ENCODE assay signal across 37 cellular contexts in the genomic region with DNA sequence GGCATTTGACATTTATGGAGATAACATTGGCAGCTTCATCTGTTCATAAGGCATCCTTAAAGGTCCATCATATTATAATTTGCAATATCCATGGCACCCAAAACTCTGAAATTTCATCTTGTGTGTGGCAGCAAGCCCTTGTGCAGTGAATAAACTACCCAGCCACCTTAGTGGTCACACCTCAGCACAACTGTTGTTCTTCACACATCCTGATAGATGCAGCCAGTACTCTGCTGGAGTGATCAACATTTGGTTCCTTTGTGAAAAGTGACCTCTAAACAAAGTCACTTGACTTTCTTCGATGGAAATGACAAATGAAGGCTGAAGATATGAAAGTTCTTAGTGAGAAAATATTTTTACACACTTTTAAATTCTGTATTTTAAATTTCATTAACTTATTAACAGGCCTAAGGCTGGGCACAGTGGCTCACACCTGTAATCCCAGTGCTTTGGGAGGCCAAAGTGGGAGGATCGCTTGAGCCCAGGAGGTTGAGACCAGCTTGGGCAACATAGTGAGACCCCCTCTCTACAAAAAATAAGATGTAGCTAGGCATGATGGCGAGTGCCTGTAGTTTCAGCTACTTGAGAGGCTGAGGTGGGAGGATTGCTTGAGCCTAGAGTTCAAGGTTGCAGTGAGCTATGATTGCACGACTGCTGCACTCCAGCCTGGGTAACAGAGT.
"Had no signal": no experiment of that assay in that cellular context is flagged by ENCODE, and none has a peak within 500 bp of the region (broad histone marks: within the 10 kb centered on the region; RNA-seq: fewer than 3 reads in every experiment).

No MANE protein-coding gene starts in this region.

- DNase-seq: activated CD4-positive, alpha-beta memory T cell treated with anti-CD3 and anti-CD28 coated beads, Interleukin-2, amount 10 ng/mL, durations not matched to agents 7 days and 5 days; activated CD4-positive, alpha-beta T cell treated with anti-CD3 and anti-CD28 coated beads for 36 hours; activated CD4-positive, alpha-beta T cell treated with anti-CD3 and anti-CD28 coated beads, Interleukin-2, amount 10 ng/mL, durations not matched to agents 7 days and 5 days; activated CD4-positive, alpha-beta T cell treated with anti-CD3 and anti-CD28 coated beads, Interleukin-2, amount 50 U/mL, for 4 hours; activated CD4-positive, CD25-positive, alpha-beta regulatory T cell; activated CD4-positive, CD25-positive, alpha-beta regulatory T cell treated with anti-CD3 and anti-CD28 coated beads, Interleukin-2, amount 50 U/mL, for 72 hours; activated CD8-positive, alpha-beta memory T cell treated with anti-CD3 and anti-CD28 coated beads, Interleukin-2, amount 10 ng/mL, durations not matched to agents 7 days and 5 days; activated CD8-positive, alpha-beta memory T cell treated with anti-CD3 and anti-CD28 coated beads, Interleukin-2, amount 50 U/mL, for 4 hours; activated effector memory CD4-positive, alpha-beta T cell treated with anti-CD3 and anti-CD28 coated beads, Interleukin-2, amount 50 U/mL, for 16 hours; activated naive CD4-positive, alpha-beta T cell treated with anti-CD3 and anti-CD28 coated beads for 36 hours; activated naive CD8-positive, alpha-beta T cell treated with anti-CD3 and anti-CD28 coated beads for 36 hours; activated naive CD8-positive, alpha-beta T cell treated with anti-CD3 and anti-CD28 coated beads, Interleukin-2, amount 50 U/mL, for 24 hours; activated T-cell treated with anti-CD3 and anti-CD28 coated beads, Interleukin-2, amount 50 U/mL, for 1 hour; activated T-cell treated with anti-CD3 and anti-CD28 coated beads, Interleukin-2, amount 50 U/mL, for 48 hours; adrenal gland; amygdala; aorta; body of pancreas; caudate nucleus; cortex of kidney; dermis blood vessel endothelial cell; effector CD4-positive, alpha-beta T cell; effector memory CD8-positive, alpha-beta T cell; erythroblast; foreskin keratinocyte; gastrocnemius medialis; glutamatergic neuron; T-helper 1 cell; T-helper 17 cell; T1000; WERI-Rb-1 had no signal

- FAIRE-seq: colon had no signal

- H3K9me3 Mint-ChIP-seq: activated CD4-positive, alpha-beta memory T cell treated with anti-CD3 and anti-CD28 coated beads, Interleukin-2, amount 10 ng/mL, durations not matched to agents 7 days and 5 days; activated CD4-positive, alpha-beta T cell treated with anti-CD3 and anti-CD28 coated beads, Interleukin-2, amount 10 ng/mL, durations not matched to agents 7 days and 5 days; activated naive CD4-positive, alpha-beta T cell treated with anti-CD3 and anti-CD28 coated beads for 36 hours; activated naive CD4-positive, alpha-beta T cell treated with anti-CD3 and anti-CD28 coated beads, Interleukin-2, amount 50 U/mL, for 24 hours; activated naive CD8-positive, alpha-beta T cell treated with anti-CD3 and anti-CD28 coated beads for 36 hours; activated naive CD8-positive, alpha-beta T cell treated with anti-CD3 and anti-CD28 coated beads, Interleukin-2, amount 50 U/mL, for 24 hours; activated T-helper 1 cell treated with anti-CD3 and anti-CD28 coated beads, Interleukin-12 subunit alpha, Interleukin-12 subunit beta, Interleukin-2, Interleukin-4 antibody, amounts not matched to agents 30 ng/mL and 10 ng/mL and 1 ng/mL, durations not matched to agents 14 hours and 24 hours and 36 hours; activated T-helper 2 cell treated with anti-CD3 and anti-CD28 coated beads, Interferon-gamma antibody, Interleukin-2, Interleukin-4, amounts not matched to agents 10 μg/mL and 5 μg/mL and 100 μg/mL, durations not matched to agents 14 hours and 24 hours and 36 hours; effector memory CD8-positive, alpha-beta T cell; T-helper 2 cell treated with Interferon-gamma antibody and Interleukin-4, amounts not matched to agents 5 μg/mL and 100 μg/mL, for 36 hours had no signal

- H3K4me1 Mint-ChIP-seq: activated CD4-positive, alpha-beta memory T cell treated with anti-CD3 and anti-CD28 coated beads, Interleukin-2, amount 10 ng/mL, durations not matched to agents 7 days and 5 days; activated CD4-positive, alpha-beta T cell treated with anti-CD3 and anti-CD28 coated beads for 36 hours; activated CD4-positive, alpha-beta T cell treated with anti-CD3 and anti-CD28 coated beads, Interleukin-2, amount 10 ng/mL, durations not matched to agents 7 days and 5 days; activated naive CD4-positive, alpha-beta T cell treated with anti-CD3 and anti-CD28 coated beads, Interleukin-2, amount 50 U/mL, for 24 hours had no signal

- H3K4me3 ChIP-seq: adrenal gland, body of pancreas, esophagus muscularis mucosa, gastrocnemius medialis had no signal

- ATAC-seq: activated CD4-positive, alpha-beta T cell treated with anti-CD3 and anti-CD28 coated beads for 36 hours; activated CD8-positive, alpha-beta memory T cell treated with anti-CD3 and anti-CD28 coated beads, Interleukin-2, amount 10 ng/mL, durations not matched to agents 7 days and 5 days; activated naive CD8-positive, alpha-beta T cell treated with anti-CD3 and anti-CD28 coated beads, Interleukin-2, amount 50 U/mL, for 24 hours; body of pancreas; effector memory CD8-positive, alpha-beta T cell; foreskin keratinocyte; gastrocnemius medialis; T-helper 17 cell had no signal

- H3K36me3 ChIP-seq: adrenal gland, esophagus muscularis mucosa, gastrocnemius medialis, WERI-Rb-1 had no signal

- H3K9me3 ChIP-seq: adrenal gland, body of pancreas, esophagus muscularis mucosa, gastrocnemius medialis had no signal

- H3K36me3 Mint-ChIP-seq: activated CD8-positive, alpha-beta memory T cell treated with anti-CD3 and anti-CD28 coated beads, Interleukin-2, amount 10 ng/mL, durations not matched to agents 7 days and 5 days; activated naive CD4-positive, alpha-beta T cell treated with anti-CD3 and anti-CD28 coated beads, Interleukin-2, amount 50 U/mL, for 24 hours; activated naive CD8-positive, alpha-beta T cell treated with anti-CD3 and anti-CD28 coated beads for 36 hours had no signal

- H3K27ac ChIP-seq: adrenal gland, body of pancreas, esophagus muscularis mucosa, foreskin keratinocyte, gastrocnemius medialis, WERI-Rb-1 had no signal

- H3K27me3 ChIP-seq: adrenal gland, body of pancreas, esophagus muscularis mucosa, foreskin keratinocyte, gastrocnemius medialis had no signal

- H3K27me3 Mint-ChIP-seq: effector memory CD8-positive, alpha-beta T cell had no signal

- H3K27ac Mint-ChIP-seq: activated CD4-positive, alpha-beta memory T cell treated with anti-CD3 and anti-CD28 coated beads, Interleukin-2, amount 10 ng/mL, durations not matched to agents 7 days and 5 days; activated CD4-positive, alpha-beta T cell treated with anti-CD3 and anti-CD28 coated beads for 36 hours; activated CD4-positive, alpha-beta T cell treated with anti-CD3 and anti-CD28 coated beads, Interleukin-2, amount 10 ng/mL, durations not matched to agents 7 days and 5 days; activated CD8-positive, alpha-beta memory T cell treated with anti-CD3 and anti-CD28 coated beads, Interleukin-2, amount 10 ng/mL, durations not matched to agents 7 days and 5 days; activated naive CD4-positive, alpha-beta T cell treated with anti-CD3 and anti-CD28 coated beads for 36 hours; activated naive CD4-positive, alpha-beta T cell treated with anti-CD3 and anti-CD28 coated beads, Interleukin-2, amount 50 U/mL, for 24 hours; activated naive CD8-positive, alpha-beta T cell treated with anti-CD3 and anti-CD28 coated beads for 36 hours; activated naive CD8-positive, alpha-beta T cell treated with anti-CD3 and anti-CD28 coated beads, Interleukin-2, amount 50 U/mL, for 24 hours; activated T-helper 1 cell treated with anti-CD3 and anti-CD28 coated beads, Interleukin-12 subunit alpha, Interleukin-12 subunit beta, Interleukin-2, Interleukin-4 antibody, amounts not matched to agents 30 ng/mL and 10 ng/mL and 1 ng/mL, durations not matched to agents 14 hours and 24 hours and 36 hours; activated T-helper 2 cell treated with anti-CD3 and anti-CD28 coated beads, Interferon-gamma antibody, Interleukin-2, Interleukin-4, amounts not matched to agents 10 μg/mL and 5 μg/mL and 100 μg/mL, durations not matched to agents 14 hours and 24 hours and 36 hours; effector memory CD8-positive, alpha-beta T cell; T-helper 17 cell; T-helper 2 cell treated with Interferon-gamma antibody and Interleukin-4, amounts not matched to agents 5 μg/mL and 100 μg/mL, for 36 hours had no signal

- H3K4me3 Mint-ChIP-seq: activated CD4-positive, alpha-beta memory T cell treated with anti-CD3 and anti-CD28 coated beads, Interleukin-2, amount 10 ng/mL, durations not matched to agents 7 days and 5 days; activated CD4-positive, alpha-beta T cell treated with anti-CD3 and anti-CD28 coated beads for 36 hours; activated CD4-positive, alpha-beta T cell treated with anti-CD3 and anti-CD28 coated beads, Interleukin-2, amount 10 ng/mL, durations not matched to agents 7 days and 5 days; activated CD8-positive, alpha-beta memory T cell treated with anti-CD3 and anti-CD28 coated beads, Interleukin-2, amount 10 ng/mL, durations not matched to agents 7 days and 5 days; activated naive CD4-positive, alpha-beta T cell treated with anti-CD3 and anti-CD28 coated beads for 36 hours; activated naive CD4-positive, alpha-beta T cell treated with anti-CD3 and anti-CD28 coated beads, Interleukin-2, amount 50 U/mL, for 24 hours; activated naive CD8-positive, alpha-beta T cell treated with anti-CD3 and anti-CD28 coated beads for 36 hours; activated naive CD8-positive, alpha-beta T cell treated with anti-CD3 and anti-CD28 coated beads, Interleukin-2, amount 50 U/mL, for 24 hours; activated T-helper 1 cell treated with anti-CD3 and anti-CD28 coated beads, Interleukin-12 subunit alpha, Interleukin-12 subunit beta, Interleukin-2, Interleukin-4 antibody, amounts not matched to agents 30 ng/mL and 10 ng/mL and 1 ng/mL, durations not matched to agents 14 hours and 24 hours and 36 hours; effector memory CD8-positive, alpha-beta T cell; T-helper 17 cell; T-helper 2 cell treated with Interferon-gamma antibody and Interleukin-4, amounts not matched to agents 5 μg/mL and 100 μg/mL, for 36 hours had no signal
